In genomic region chr2:161077367-161078210, GRCh38 we compare ENCODE assay signal across 8 cellular contexts.
DNase-seq lines count a peak whose midpoint lies in the region; ATAC-seq lines count a peak whose summit lies in the region.

No MANE protein-coding gene starts in this region.

- no peak overlapping the region for H2AFZ ChIP-seq in mesenchymal stem cell (ENCODE audit: low read depth, low read length)

- H3K36me3 Mint-ChIP-seq in activated naive CD4-positive, alpha-beta T cell treated with anti-CD3 and anti-CD28 coated beads, Interleukin-2, amount 10 ng/mL, durations not matched to agents 7 days and 5 days, result peaks cover 8% of the 10 kb centered on the region

- H3K14ac ChIP-seq in mesenchymal stem cell (ENCODE audit: low read length in 2 of 2), result no peak overlapping the region

- no peak overlapping the region for H4K91ac ChIP-seq in mesenchymal stem cell (ENCODE audit: low read length)

- H3K18ac ChIP-seq in mesenchymal stem cell (ENCODE audit: low read depth in 1 of 2, low read length in 2 of 2), result no peak overlapping the region

- no peak overlapping the region for H2AK5ac ChIP-seq in mesenchymal stem cell (ENCODE audit: low read length, severe bottlenecking)

- H3K4me1 ChIP-seq in mesenchymal stem cell (ENCODE audit: control insufficient read depth, insufficient read depth, low read depth, low read length), result no peaks in the 10 kb centered on the region

- peak overlapping the region; percentile 93 for H3K27ac Mint-ChIP-seq in activated naive CD4-positive, alpha-beta T cell treated with anti-CD3 and anti-CD28 coated beads, Interleukin-2, amount 10 ng/mL, durations not matched to agents 7 days and 5 days
- H3K27ac Mint-ChIP-seq in stimulated activated naive CD8-positive, alpha-beta T cell treated with anti-CD3 and anti-CD28 coated beads, Interleukin-15, amount 100 ng/mL, for 72 hours, result peak overlapping the region; percentile 65 to 95

- no peaks in the 10 kb centered on the region for H3K36me3 ChIP-seq in mesenchymal stem cell (ENCODE audit: control insufficient read depth in 1 of 2, insufficient read depth in 2 of 2, low read depth in 1 of 2, low read length in 2 of 2)

- no peaks in the 10 kb centered on the region for H3K27me3 Mint-ChIP-seq in activated naive CD4-positive, alpha-beta T cell treated with anti-CD3 and anti-CD28 coated beads, Interleukin-2, amount 10 ng/mL, durations not matched to agents 7 days and 5 days
- peaks cover 5% of the 10 kb centered on the region for H3K27me3 Mint-ChIP-seq in stimulated activated naive CD8-positive, alpha-beta T cell treated with anti-CD3 and anti-CD28 coated beads, Interleukin-15, amount 100 ng/mL, for 72 hours

- H3K4me1 Mint-ChIP-seq in activated naive CD4-positive, alpha-beta T cell treated with anti-CD3 and anti-CD28 coated beads, Interleukin-2, amount 10 ng/mL, durations not matched to agents 7 days and 5 days, result peaks cover 50% of the 10 kb centered on the region
- H3K4me1 Mint-ChIP-seq in stimulated activated naive CD8-positive, alpha-beta T cell treated with anti-CD3 and anti-CD28 coated beads, Interleukin-15, amount 100 ng/mL, for 72 hours, result peaks cover 30% of the 10 kb centered on the region

- CTCF ChIA-PET in activated naive CD4-positive, alpha-beta T cell treated with anti-CD3 and anti-CD28 coated beads, Interleukin-2, amount 10 ng/mL, durations not matched to agents 7 days and 5 days (lab: Charles Lee), result interaction anchor here (0.5 to 1.9 kb wide), 3 partner anchors 10 to 123 kb away, joined by 3 to 12 read pairs (median 4); no protein-coding TSS in a partner anchor

- no peak overlapping the region for H4K8ac ChIP-seq in mesenchymal stem cell (ENCODE audit: low read length)

- no peak overlapping the region for H2BK12ac ChIP-seq in mesenchymal stem cell (ENCODE audit: low read length in 2 of 2)

- H3K9me3 ChIP-seq in mesenchymal stem cell (ENCODE audit: control insufficient read depth, low read length), result no peaks in the 10 kb centered on the region

- H2BK5ac ChIP-seq in mesenchymal stem cell (ENCODE audit: low read depth, low read length, poor library complexity, severe bottlenecking), result no peak overlapping the region

- no peak overlapping the region for H3K23ac ChIP-seq in mesenchymal stem cell (ENCODE audit: low read length in 2 of 2)

- no peak overlapping the region for H3K27ac ChIP-seq in mesenchymal stem cell (ENCODE audit: low read length, poor library complexity, severe bottlenecking)

- peaks cover 2% of the 10 kb centered on the region for H3K9me3 Mint-ChIP-seq in activated naive CD4-positive, alpha-beta T cell treated with anti-CD3 and anti-CD28 coated beads, Interleukin-2, amount 10 ng/mL, durations not matched to agents 7 days and 5 days
- peaks cover 0 to 6% of the 10 kb centered on the region in 2 donors for H3K9me3 Mint-ChIP-seq in stimulated activated naive CD8-positive, alpha-beta T cell treated with anti-CD3 and anti-CD28 coated beads, Interleukin-15, amount 100 ng/mL, for 72 hours

- H3K79me1 ChIP-seq in mesenchymal stem cell (replicated peaks; ENCODE audit: low read length, poor library complexity, severe bottlenecking), result no peaks in the 10 kb centered on the region

- peak overlapping the region; percentile 37 for H2BK15ac ChIP-seq in mesenchymal stem cell (ENCODE audit: low read depth, poor library complexity, severe bottlenecking)

- H3K4ac ChIP-seq in mesenchymal stem cell (ENCODE audit: low read depth in 1 of 2, low read length in 2 of 2), result no peak overlapping the region

- peak overlapping the region; percentile 29 for H3K4me3 Mint-ChIP-seq in activated naive CD4-positive, alpha-beta T cell treated with anti-CD3 and anti-CD28 coated beads, Interleukin-2, amount 10 ng/mL, durations not matched to agents 7 days and 5 days
- peak overlapping the region; percentile 27 to 38 for H3K4me3 Mint-ChIP-seq in stimulated activated naive CD8-positive, alpha-beta T cell treated with anti-CD3 and anti-CD28 coated beads, Interleukin-15, amount 100 ng/mL, for 72 hours

- peak overlapping the region; percentile 48 for H3K9ac ChIP-seq in mesenchymal stem cell (ENCODE audit: low read length)

- 79% methylated on average over 5 of the region's 5 CpGs for WGBS in mesenchymal stem cell

- no peak overlapping the region for H3K4me3 ChIP-seq in mesenchymal stem cell (ENCODE audit: insufficient read depth in 1 of 2, low read depth in 1 of 2, low read length in 2 of 2)

- H3K4me2 ChIP-seq in mesenchymal stem cell (ENCODE audit: low read length, poor library complexity, severe bottlenecking), result no peak overlapping the region

- DNase-seq in RKO (ENCODE audit: low spot score) (peak; percentile 13), mesenchymal stem cell (peak; percentile 37), NCI-H82 treated with DMSO at 0.1 percent for 48 hours (lab: John Stamatoyannopoulos, UW; ENCODE audit: unreplicated experiment) (no peak), NCI-H2081 (lab: John Stamatoyannopoulos, UW) (no peak)
- DNase-seq in activated naive CD4-positive, alpha-beta T cell treated with anti-CD3 and anti-CD28 coated beads, Interleukin-2, amount 10 ng/mL, durations not matched to agents 7 days and 5 days, result peak; percentile 87
- peak; percentile 72 to 89 for DNase-seq in stimulated activated naive CD8-positive, alpha-beta T cell treated with anti-CD3 and anti-CD28 coated beads, Interleukin-15, amount 100 ng/mL, for 72 hours

- H3K27me3 ChIP-seq in mesenchymal stem cell (ENCODE audit: control insufficient read depth in 1 of 2, insufficient read depth in 1 of 2, low read length in 2 of 2), result no peaks in the 10 kb centered on the region

- H2BK120ac ChIP-seq in mesenchymal stem cell (ENCODE audit: low read depth, low read length), result no peak overlapping the region

- ATAC-seq in GM18502 (IDR thresholded peaks at IDR 0.05; ENCODE audit: poor library complexity, unreplicated experiment) (peak; percentile 94), HG02870 (IDR thresholded peaks at IDR 0.05; ENCODE audit: unreplicated experiment) (peak; percentile 92)
- peak; percentile 93 for ATAC-seq in stimulated activated naive CD8-positive, alpha-beta T cell treated with anti-CD3 and anti-CD28 coated beads, Interleukin-15, amount 100 ng/mL, for 72 hours

Comparison
In these comparisons a context has a peak if more than half of its experiments do, and no peak if none do; other contexts are left out.
1. DNase-seq: peak in RKO (single experiment), activated naive CD4-positive, alpha-beta T cell treated with anti-CD3 and anti-CD28 coated beads, Interleukin-2, amount 10 ng/mL, durations not matched to agents 7 days and 5 days (single experiment), mesenchymal stem cell (single experiment) and stimulated activated naive CD8-positive, alpha-beta T cell treated with anti-CD3 and anti-CD28 coated beads, Interleukin-15, amount 100 ng/mL, for 72 hours (2 of 2); none in NCI-H82 treated with DMSO at 0.1 percent for 48 hours (single experiment) and NCI-H2081 (0 of 2).
2. Peak in every context shown above with its lines, with median percentiles within 50 percentile points of each other: ATAC-seq.